In the genomic region with DNA sequence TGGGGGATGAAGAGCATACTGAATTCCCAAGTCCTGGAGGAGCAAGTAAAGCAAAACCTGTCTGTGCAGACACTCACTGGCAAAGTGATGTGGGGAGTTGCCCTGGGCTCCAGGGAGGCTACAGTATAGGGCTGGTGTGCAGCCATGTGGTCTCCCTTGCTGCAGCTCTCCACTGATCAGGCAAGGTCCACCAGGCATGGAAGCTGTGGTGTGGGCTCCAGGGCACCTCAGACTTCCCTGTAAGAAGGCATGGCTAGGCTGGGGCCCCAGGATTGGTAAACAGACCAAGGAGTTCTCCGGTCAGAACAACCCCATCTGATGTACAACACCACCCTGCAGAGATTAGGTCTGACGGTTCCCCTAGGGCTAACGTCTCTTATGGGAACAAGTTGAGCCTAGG, we compare ENCODE assay signal across 27 cellular contexts.
"Had no signal": no experiment of that assay in that cellular context is flagged by ENCODE, and none has a peak within 500 bp of the region (broad histone marks: within the 10 kb centered on the region; RNA-seq: fewer than 3 reads in every experiment).

No MANE protein-coding gene starts in this region.

- H3K27me3 ChIP-seq: neural progenitor cell, neutrophil, pancreas, right lobe of liver, sigmoid colon, suprapubic skin, testis, tibial artery, transverse colon, upper lobe of left lung, vagina had no signal

- H3K4me1 ChIP-seq: neural progenitor cell, pancreas, psoas muscle, right lobe of liver, suprapubic skin, testis, tibial artery, transverse colon, upper lobe of left lung, vagina had no signal

- ATAC-seq: natural killer cell; pancreas; psoas muscle; right cardiac atrium; right lobe of liver; stimulated activated memory B cell treated with anti-CD40 and anti-IgM and Interleukin-4, amounts not matched to agents 10 μg/mL and 1 μg/mL and 100 μg/mL, for 72 hours; stimulated activated naive CD8-positive, alpha-beta T cell treated with anti-CD3 and anti-CD28 coated beads, Interleukin-15, amount 100 ng/mL, for 72 hours; stimulated activated naive CD8-positive, alpha-beta T cell treated with anti-CD3 and anti-CD28 coated beads, Interleukin-15, Interleukin-2, amounts not matched to agents 100 U/mL and 50 U/mL, for 24 hours had no signal

- H3K27ac ChIP-seq: neural progenitor cell, neutrophil, pancreas, psoas muscle, right lobe of liver, sigmoid colon, suprapubic skin, testis, tibial artery, transverse colon, upper lobe of left lung, vagina had no signal

- H3K9me3 ChIP-seq: neutrophil, pancreas, psoas muscle, right lobe of liver, testis, vagina had no signal

- H3K36me3 ChIP-seq: neural progenitor cell, neutrophil, pancreas, right lobe of liver, sigmoid colon, suprapubic skin, tibial artery, transverse colon, upper lobe of left lung, vagina had no signal

- DNase-seq: naive thymus-derived CD4-positive, alpha-beta T cell; natural killer cell; nucleus accumbens; right lobe of liver; sigmoid colon; small intestine; stimulated activated CD4-positive, alpha-beta T cell treated with anti-CD3 and anti-CD28 coated beads, Interleukin-12 subunit alpha, Interleukin-12 subunit beta, amount 100 ng/mL, for 4 hours; stimulated activated CD4-positive, alpha-beta T cell treated with anti-CD3 and anti-CD28 coated beads, Interleukin-1b, Interleukin-23, amount 100 ng/mL, for 48 hours; stimulated activated CD4-positive, alpha-beta T cell treated with anti-CD3 and anti-CD28 coated beads, Interleukin-4, amount 100 ng/mL, for 1 hour; stimulated activated CD4-positive, alpha-beta T cell treated with anti-CD3 and anti-CD28 coated beads, Interleukin-4, amount 100 ng/mL, for 4 hours; stimulated activated CD8-positive, alpha-beta memory T cell treated with anti-CD3 and anti-CD28 coated beads, Interleukin-4, amount 100 ng/mL, for 48 hours; stimulated activated naive CD4-positive, alpha-beta T cell; stimulated activated naive CD8-positive, alpha-beta T cell treated with anti-CD3 and anti-CD28 coated beads, Interleukin-15, amount 100 ng/mL, for 72 hours; stimulated activated naive CD8-positive, alpha-beta T cell treated with anti-CD3 and anti-CD28 coated beads, Interleukin-15, Interleukin-2, amounts not matched to agents 100 U/mL and 50 U/mL, for 24 hours; substantia nigra; testis; tibial artery; transverse colon; upper lobe of left lung had no signal

- H3K4me3 ChIP-seq: neural progenitor cell, pancreas, psoas muscle, right lobe of liver, sigmoid colon, suprapubic skin, testis, tibial artery, transverse colon, upper lobe of left lung, vagina had no signal
